Comparison of ENCODE assay signal across 9 cellular contexts in genomic region chr7:123746055-123746454, GRCh38. TPM values are rescaled to one million over a fixed set of nuclear protein-coding genes. Genes with fewer than 3 reads are reported as not detected.
A peak's percentile ranks its signal among the peaks of the same experiment; 100 is the strongest.
DNase-seq lines count a peak whose midpoint lies in the region; ATAC-seq and TF ChIP-seq lines count a peak whose summit lies in the region.
"Had no signal": no experiment of that assay in that cellular context is flagged by ENCODE, and none has a peak within 500 bp of the region (broad histone marks: within the 10 kb centered on the region; RNA-seq: fewer than 3 reads in every experiment).

No MANE protein-coding gene starts in this region.

- H3K27ac ChIP-seq in ectodermal cell (ENCODE audit: insufficient read depth, low read depth, low read length, poor library complexity, severe bottlenecking) = no peak overlapping the region
- H3K27ac ChIP-seq: neutrophil had no signal

- no peaks in the 10 kb centered on the region for H3K9me3 ChIP-seq in ES-I3 (ENCODE audit: control insufficient read depth, insufficient read depth, low read length)
- no peaks in the 10 kb centered on the region for H3K9me3 ChIP-seq in ectodermal cell (ENCODE audit: control insufficient read depth, low read length)
- H3K9me3 ChIP-seq in neuron (ENCODE audit: low read length) = no peaks in the 10 kb centered on the region
- H3K9me3 ChIP-seq: neutrophil had no signal

- ATAC-seq in GM18870 (IDR thresholded peaks at IDR 0.05; ENCODE audit: unreplicated experiment) = no peak

- TF ChIP-seq CTCF in NB4 (IDR thresholded peaks at IDR 0.05; ENCODE audit: low read depth, low read length) = no peak

- H3K4me1 ChIP-seq in ES-I3 (ENCODE audit: insufficient read depth, low read length) = peaks cover 16% of the 10 kb centered on the region
- H3K4me1 ChIP-seq in ectodermal cell (ENCODE audit: control insufficient read depth, insufficient read depth, low read length) = peaks cover 8% of the 10 kb centered on the region
- peaks cover 22% of the 10 kb centered on the region for H3K4me1 ChIP-seq in neuron (ENCODE audit: insufficient read depth, low read length)

- H3K27me3 ChIP-seq in ectodermal cell (ENCODE audit: control insufficient read depth, insufficient read depth, low read length, poor library complexity, severe bottlenecking) (no peaks in the 10 kb centered on the region), neuron (ENCODE audit: insufficient read depth, low read length) (no peaks in the 10 kb centered on the region)
- H3K27me3 ChIP-seq: neutrophil had no signal

- DNase-seq in NB4 (ENCODE audit: low read depth) = peak; percentile 21
- no peak for DNase-seq in islet precursor cell
- DNase-seq in amygdala (lab: John Stamatoyannopoulos, UW) = no peak
- DNase-seq: GOT3 had no signal

- no peak for TF ChIP-seq POLR2A in NB4 (IDR thresholded peaks at IDR 0.05; ENCODE audit: extremely low read depth, insufficient read length)

- 41 to 60% methylated on average over 1 to 2 of the region's 2 CpGs for WGBS in ectodermal cell, 2 experiments

- peak overlapping the region; percentile 82 for H3K4me3 ChIP-seq in NB4 (ENCODE audit: low read depth, low read length)
- H3K4me3 ChIP-seq in ectodermal cell (ENCODE audit: insufficient read depth, low read depth, low read length) = peak overlapping the region; percentile 92
- H3K4me3 ChIP-seq in neuron (ENCODE audit: low read length) = peak overlapping the region; percentile 89

- peak overlapping the region; percentile 99; the same call in 1 of the 2 replicates for H3K9ac ChIP-seq in ES-I3 (ENCODE audit: low read depth, low read length)

- H3K36me3 ChIP-seq in ES-I3 (ENCODE audit: insufficient read depth, low read length) = no peaks in the 10 kb centered on the region
- no peaks in the 10 kb centered on the region for H3K36me3 ChIP-seq in ectodermal cell (ENCODE audit: control insufficient read depth, insufficient read depth, low read length)
- no peaks in the 10 kb centered on the region for H3K36me3 ChIP-seq in neuron (ENCODE audit: insufficient read depth, low read length)
- H3K36me3 ChIP-seq: neutrophil had no signal

- H2AFZ ChIP-seq in neuron (ENCODE audit: low read depth, low read length) = no peak overlapping the region

RNA-seq across cellular contexts. Expression of gene WASL, which starts 2.7 kb away (rescaled TPM):
- polyA plus RNA-seq in ectodermal cell (2013, experiment 1 of 4) = 40.0 TPM
- 38.6 TPM for polyA plus RNA-seq in ectodermal cell (2013, experiment 2 of 4)
- 29.8 TPM for polyA plus RNA-seq in ectodermal cell (2013, experiment 3 of 4)
- polyA plus RNA-seq in ectodermal cell (2013, experiment 4 of 4) = 30.6 TPM
